ENCODE assay signal across 17 cellular contexts in genomic region chr2:33264766-33265165, GRCh38.
DNase-seq lines count a peak whose midpoint lies in the region; ATAC-seq and TF ChIP-seq lines count a peak whose summit lies in the region.
"Had no signal": no experiment of that assay in that cellular context is flagged by ENCODE, and none has a peak within 500 bp of the region (broad histone marks: within the 10 kb centered on the region; RNA-seq: fewer than 3 reads in every experiment).

No MANE protein-coding gene starts in this region.

- H3K27ac ChIP-seq in IMR-90 (ENCODE audit: insufficient read depth, low read length) = no peak overlapping the region
- H3K27ac ChIP-seq in thoracic aorta = peak overlapping the region; percentile 40 to 76
- no peak overlapping the region for H3K27ac ChIP-seq in body of pancreas
- H3K27ac ChIP-seq: HL-60 had no signal

- no peak overlapping the region for H3K18ac ChIP-seq in IMR-90 (ENCODE audit: low read depth, low read length)

- no peak overlapping the region for H2BK120ac ChIP-seq in IMR-90 (ENCODE audit: low read depth, low read length)

- no peak overlapping the region for H2AK5ac ChIP-seq in IMR-90 (ENCODE audit: low read depth, low read length)

- no peak overlapping the region for H4K5ac ChIP-seq in IMR-90 (ENCODE audit: low read depth, low read length)

- H4K8ac ChIP-seq in IMR-90 (ENCODE audit: low read depth in 2 of 2, low read length in 2 of 2) = peak overlapping the region in 1 of 2 experiments; percentile 58; a peak in 2 of 4 replicates

- ATAC-seq in IMR-90 (ENCODE audit: low read depth) (peak; percentile 38), thoracic aorta (ENCODE audit: insufficient number of reproducible peaks, low FRiP score, low read depth) (no peak), body of pancreas (no peak)
- ATAC-seq: GM23338, PC-3 had no signal

- no peak overlapping the region for H3K56ac ChIP-seq in IMR-90 (ENCODE audit: extremely low read depth, insufficient read depth, low read length)

- peak overlapping the region; percentile 42 for H2AFZ ChIP-seq in IMR-90 (replicated peaks; ENCODE audit: low read length, poor library complexity)
- H2AFZ ChIP-seq: GM23338 had no signal

- H3K4me3 ChIP-seq in IMR-90 (ENCODE audit: insufficient read depth, low read depth, low read length) (no peak overlapping the region), cardiac fibroblast (replicated peaks in 1 of 2; ENCODE audit: low read depth in 2 of 2, low read length in 2 of 2) (no peak overlapping the region), thoracic aorta (no peak overlapping the region), body of pancreas (no peak overlapping the region)
- H3K4me3 ChIP-seq: GM23338 had no signal

- no peak overlapping the region for H3K4ac ChIP-seq in IMR-90 (ENCODE audit: low read depth, low read length)

- no peak for DNase-seq in IMR-90
- DNase-seq in cardiac fibroblast (ENCODE audit: low read depth in 2 of 2) = peak; percentile 11 to 32
- DNase-seq in islet precursor cell = peak; percentile 67
- DNase-seq in thoracic aorta (ENCODE audit: low spot score) = no peak
- DNase-seq in activated CD4-positive, alpha-beta T cell treated with anti-CD3 and anti-CD28 coated beads for 1 hour = no peak
- no peak for DNase-seq in activated T-helper 1 cell treated with anti-CD3 and anti-CD28 coated beads, Interleukin-12 subunit alpha, Interleukin-12 subunit beta, Interleukin-2, Interleukin-4 antibody, amounts not matched to agents 30 ng/mL and 10 ng/mL and 1 ng/mL, durations not matched to agents 14 hours and 24 hours and 36 hours (ENCODE audit: low spot score)
- DNase-seq in body of pancreas = no peak
- DNase-seq: Calu3; CD4-positive, alpha-beta T cell; KBM-7; NCI-H1092; NCI-H226; NCI-H526; PC-3 had no signal

- no peaks in the 10 kb centered on the region for H3K27me3 ChIP-seq in IMR-90 (ENCODE audit: control insufficient read depth, insufficient read depth, low read length)
- no peaks in the 10 kb centered on the region for H3K27me3 ChIP-seq in thoracic aorta (replicated peaks; ENCODE audit: insufficient read depth)
- no peaks in the 10 kb centered on the region for H3K27me3 ChIP-seq in body of pancreas

- no peak for TF ChIP-seq CTCF in IMR-90 (conservative IDR thresholded peaks at IDR 0.05; ENCODE audit: low read depth, low read length)
- TF ChIP-seq CTCF in cardiac fibroblast (IDR thresholded peaks at IDR 0.05; ENCODE audit: low read depth, low read length) = no peak
- no peak for TF ChIP-seq CTCF in thoracic aorta (IDR thresholded peaks at IDR 0.05)
- no peak for TF ChIP-seq CTCF in body of pancreas (IDR thresholded peaks at IDR 0.05)

- no peak overlapping the region for H3K14ac ChIP-seq in IMR-90 (replicated peaks; ENCODE audit: low read depth, low read length)

- no peak overlapping the region for H2AK9ac ChIP-seq in IMR-90 (replicated peaks; ENCODE audit: low read depth, low read length, poor library complexity)

- in situ Hi-C loops in IMR-90 (cut with MboI; ENCODE audit: low sequenced_read_pairs) = loop anchor here (10.0 to 25.0 kb wide), 2 partner anchors 227 to 480 kb away; no protein-coding TSS in a partner anchor

- H3K4me1 ChIP-seq in IMR-90 (ENCODE audit: control insufficient read depth, insufficient read depth, low read length) (peaks cover 4% of the 10 kb centered on the region), thoracic aorta (ENCODE audit: control insufficient read depth in 1 of 2, low read depth in 2 of 2) (peaks cover 8 to 62% of the 10 kb centered on the region in 2 donors), body of pancreas (no peaks in the 10 kb centered on the region)

- CTCF ChIA-PET in IMR-90 (lab: Yijun Ruan, JAX) = no interaction called here

- TF ChIP-seq POLR2A in IMR-90 (IDR thresholded peaks at IDR 0.05; ENCODE audit: low read depth, low read length) = no peak
- TF ChIP-seq POLR2A in body of pancreas (IDR thresholded peaks at IDR 0.05) = no peak

- intact Hi-C loops in IMR-90 (cut with micrococcal nuclease) = no loop called here
- intact Hi-C loops in activated T-helper 1 cell treated with anti-CD3 and anti-CD28 coated beads, Interleukin-12 subunit alpha, Interleukin-12 subunit beta, Interleukin-2, Interleukin-4 antibody, amounts not matched to agents 30 ng/mL and 10 ng/mL and 1 ng/mL, durations not matched to agents 14 hours and 24 hours and 36 hours (cut with micrococcal nuclease) = loop anchor here (5.0 kb wide), 1 partner anchor 108 kb away; no protein-coding TSS in a partner anchor
- intact Hi-C loops in body of pancreas (cut with DNase I) = no loop called here

- no peak overlapping the region for H3K4me2 ChIP-seq in IMR-90 (ENCODE audit: low read depth, low read length)
- H3K4me2 ChIP-seq: GM23338 had no signal

- peaks cover 4% of the 10 kb centered on the region for H3K27me3 Mint-ChIP-seq in activated T-helper 1 cell treated with anti-CD3 and anti-CD28 coated beads, Interleukin-12 subunit alpha, Interleukin-12 subunit beta, Interleukin-2, Interleukin-4 antibody, amounts not matched to agents 30 ng/mL and 10 ng/mL and 1 ng/mL, durations not matched to agents 14 hours and 24 hours and 36 hours (ENCODE audit: insufficient read depth)
- H3K27me3 Mint-ChIP-seq: CD4-positive, alpha-beta T cell had no signal

- dilution Hi-C loops in IMR-90 (cut with HindIII; ENCODE audit: low sequenced_read_pairs, unreplicated experiment) = no loop called here

- no peaks in the 10 kb centered on the region for H3K4me1 Mint-ChIP-seq in activated T-helper 1 cell treated with anti-CD3 and anti-CD28 coated beads, Interleukin-12 subunit alpha, Interleukin-12 subunit beta, Interleukin-2, Interleukin-4 antibody, amounts not matched to agents 30 ng/mL and 10 ng/mL and 1 ng/mL, durations not matched to agents 14 hours and 24 hours and 36 hours (ENCODE audit: low read depth)
- H3K4me1 Mint-ChIP-seq: B cell, GM23338 had no signal

- no peak overlapping the region for H3K9ac ChIP-seq in IMR-90 (ENCODE audit: low read depth, low read length)

- peaks cover 13% of the 10 kb centered on the region for H3K9me1 ChIP-seq in IMR-90 (ENCODE audit: insufficient read depth, low read length)

- no peak overlapping the region for H2BK20ac ChIP-seq in IMR-90 (ENCODE audit: low read depth, low read length)

- H2BK15ac ChIP-seq in IMR-90 (ENCODE audit: low read depth, low read length) = no peak overlapping the region

- peak overlapping the region; percentile 65 for H2BK5ac ChIP-seq in IMR-90 (ENCODE audit: low read depth, low read length, poor library complexity, severe bottlenecking)

- H3K79me1 ChIP-seq in IMR-90 (ENCODE audit: low read depth in 1 of 2, low read length in 2 of 2) = peaks cover 18 to 52% of the 10 kb centered on the region in 2 experiments

- H3K36me3 Mint-ChIP-seq in activated T-helper 1 cell treated with anti-CD3 and anti-CD28 coated beads, Interleukin-12 subunit alpha, Interleukin-12 subunit beta, Interleukin-2, Interleukin-4 antibody, amounts not matched to agents 30 ng/mL and 10 ng/mL and 1 ng/mL, durations not matched to agents 14 hours and 24 hours and 36 hours (ENCODE audit: low read depth) = no peaks in the 10 kb centered on the region

- no peak for TF ChIP-seq RAD21 in IMR-90 (IDR thresholded peaks at IDR 0.05; ENCODE audit: low read length)

- H3K4me3 Mint-ChIP-seq in activated T-helper 1 cell treated with anti-CD3 and anti-CD28 coated beads, Interleukin-12 subunit alpha, Interleukin-12 subunit beta, Interleukin-2, Interleukin-4 antibody, amounts not matched to agents 30 ng/mL and 10 ng/mL and 1 ng/mL, durations not matched to agents 14 hours and 24 hours and 36 hours = no peak overlapping the region
- H3K4me3 Mint-ChIP-seq: B cell; CD4-positive, alpha-beta T cell; GM23338 had no signal

- 0 out of 2 replicates have a peak overlapping the region, but pooled peaks have one; percentile 27 for H3K23ac ChIP-seq in IMR-90 (ENCODE audit: low read depth, low read length)

- no peak overlapping the region for H4K91ac ChIP-seq in IMR-90 (ENCODE audit: insufficient read depth, low read depth, low read length)

- H3K27ac Mint-ChIP-seq in activated T-helper 1 cell treated with anti-CD3 and anti-CD28 coated beads, Interleukin-12 subunit alpha, Interleukin-12 subunit beta, Interleukin-2, Interleukin-4 antibody, amounts not matched to agents 30 ng/mL and 10 ng/mL and 1 ng/mL, durations not matched to agents 14 hours and 24 hours and 36 hours = no peak overlapping the region
- H3K27ac Mint-ChIP-seq: B cell; CD4-positive, alpha-beta T cell; GM23338 had no signal

- H3K36me3 ChIP-seq in IMR-90 (ENCODE audit: control insufficient read depth, insufficient read depth, low read length) = peaks cover 41% of the 10 kb centered on the region
- peaks cover 43% of the 10 kb centered on the region for H3K36me3 ChIP-seq in thoracic aorta
- H3K36me3 ChIP-seq in body of pancreas (replicated peaks in 1 of 2; ENCODE audit: insufficient read depth in 1 of 2, low read depth in 2 of 2) = no peaks in the 10 kb centered on the region

- no peaks in the 10 kb centered on the region for H4K20me1 ChIP-seq in IMR-90 (ENCODE audit: insufficient read depth, low read length)

- no CpG with 5 or more reads among the region's 3 CpGs for WGBS in IMR-90 (ENCODE audit: extremely low coverage in 2 of 2, insufficient read length in 1 of 2), 2 experiments
- 82 to 83% methylated on average over 2 to 3 of the region's 3 CpGs for WGBS in body of pancreas, 2 donors

- BruUV-seq in IMR-90 (replicated peaks; lab: Mats Ljungman, UMichigan) = no TSS peak

- H3K9me3 ChIP-seq in IMR-90 (ENCODE audit: control insufficient read depth, insufficient read depth, low read length) (peaks cover 6% of the 10 kb centered on the region), thoracic aorta (no peaks in the 10 kb centered on the region), body of pancreas (no peaks in the 10 kb centered on the region)

- POLR2A ChIA-PET in IMR-90 (lab: Charles Lee; ENCODE audit: unreplicated experiment) = no interaction called here

- peaks cover 6% of the 10 kb centered on the region for H3K9me3 Mint-ChIP-seq in activated T-helper 1 cell treated with anti-CD3 and anti-CD28 coated beads, Interleukin-12 subunit alpha, Interleukin-12 subunit beta, Interleukin-2, Interleukin-4 antibody, amounts not matched to agents 30 ng/mL and 10 ng/mL and 1 ng/mL, durations not matched to agents 14 hours and 24 hours and 36 hours

TF ChIP-seq in IMR-90, 13 proteins besides CTCF, POLR2A, EP300 and RAD21 (continues in another document):
- no peak for TF ChIP-seq MAZ (IDR thresholded peaks at IDR 0.05; ENCODE audit: borderline replicate concordance, low read depth, low read length)
- no peak for TF ChIP-seq RFX5 (IDR thresholded peaks at IDR 0.05; ENCODE audit: low read depth, low read length)
- no peak for TF ChIP-seq BHLHE40 (IDR thresholded peaks at IDR 0.05; ENCODE audit: low read depth, low read length)
- TF ChIP-seq FOS (IDR thresholded peaks at IDR 0.05; ENCODE audit: low read depth, low read length) = no peak
- TF ChIP-seq USF2 (IDR thresholded peaks at IDR 0.05; ENCODE audit: low read depth, low read length) = no peak
- TF ChIP-seq SMC3 (IDR thresholded peaks at IDR 0.05; ENCODE audit: low read depth, low read length) = no peak

Comparison
In these comparisons a context has a peak if more than half of its experiments do, and no peak if none do; other contexts are left out.
1. DNase-seq: peak in cardiac fibroblast (2 of 2) and islet precursor cell (single experiment); none in IMR-90 (single experiment), thoracic aorta (single experiment), activated CD4-positive, alpha-beta T cell treated with anti-CD3 and anti-CD28 coated beads for 1 hour (single experiment), activated T-helper 1 cell treated with anti-CD3 and anti-CD28 coated beads, Interleukin-12 subunit alpha, Interleukin-12 subunit beta, Interleukin-2, Interleukin-4 antibody, amounts not matched to agents 30 ng/mL and 10 ng/mL and 1 ng/mL, durations not matched to agents 14 hours and 24 hours and 36 hours (single experiment) and body of pancreas (0 of 4).
2. H3K27ac ChIP-seq: peak in thoracic aorta (2 of 2); none in IMR-90 (single experiment) and body of pancreas (0 of 4).